26 cellular contexts compared by ENCODE assay signal in the genomic region with DNA sequence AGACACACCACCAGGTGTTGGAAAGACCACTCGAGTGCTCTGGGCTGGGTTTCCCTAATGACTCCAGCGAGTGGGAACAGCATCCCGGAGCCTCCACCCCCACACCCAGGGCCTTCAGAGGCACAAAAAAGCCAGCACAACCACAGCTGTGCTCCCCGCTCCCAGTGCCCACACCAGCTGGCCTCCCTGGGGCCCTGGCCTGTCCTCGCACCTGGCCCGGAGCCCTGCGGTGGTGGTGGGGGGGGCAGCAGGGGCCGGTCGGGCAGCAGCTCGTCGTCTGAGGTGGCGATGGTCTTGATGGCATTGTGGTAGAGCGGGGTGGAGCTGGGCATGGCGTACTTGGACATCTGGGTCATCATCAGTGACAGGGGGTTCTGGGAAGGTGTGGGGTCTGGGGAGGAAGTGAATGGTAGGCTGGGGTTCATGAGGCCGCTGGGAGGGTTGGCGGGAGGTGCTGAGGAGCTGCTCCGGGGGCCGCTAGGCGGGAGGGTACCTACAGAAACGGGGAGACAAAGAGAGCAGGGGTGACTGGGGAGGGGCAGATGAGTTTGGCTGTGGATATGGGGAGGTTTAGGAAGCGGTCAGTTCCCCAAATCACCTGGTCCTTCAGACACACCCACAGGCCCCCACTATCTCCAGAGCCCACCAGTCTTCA. TPM values are rescaled to one million over a fixed set of nuclear protein-coding genes. Genes with fewer than 3 reads are reported as not detected.
DNase-seq lines count a peak whose midpoint lies in the region; ATAC-seq, FAIRE-seq and TF ChIP-seq lines count a peak whose summit lies in the region.
"Had no signal": no experiment of that assay in that cellular context is flagged by ENCODE, and none has a peak within 500 bp of the region (broad histone marks: within the 10 kb centered on the region; RNA-seq: fewer than 3 reads in every experiment).

No MANE protein-coding gene starts in this region.

- H3K27ac ChIP-seq in BLaER1 treated with 17β-estradiol and CSF1 and Interleukin-3, amounts not matched to agents 10 nM and 100 nM = peak overlapping the region in 7 of 11 experiments; percentile 4 to 58 (median 42); a peak in 12 of 22 replicates
- H3K27ac ChIP-seq in K562 (ENCODE audit: extremely low read depth, low read depth, low read length) = no peak overlapping the region
- H3K27ac ChIP-seq: cardiac muscle cell, SJSA1, testis, WERI-Rb-1 had no signal

- in situ Hi-C loops in K562 (cut with MboI) = no loop called here

- DNase-seq in COLO668 (lab: John Stamatoyannopoulos, UW; ENCODE audit: unreplicated experiment) (peak; percentile 31), K562 (ENCODE audit: extremely low read depth in 1 of 4, low spot score in 3 of 4) (no peak), posterior vena cava (ENCODE audit: low spot score) (peak; percentile 77)
- DNase-seq: erythroblast, GF-D8, mesendoderm, NCI-H1436 treated with DMSO at 0.1 percent for 48 hours, NCI-H2227 treated with DMSO at 0.1 percent for 48 hours, NCI-H774, OCI-M1, testis, WERI-Rb-1 had no signal

- peak overlapping the region in 1 of 10 experiments; percentile 6; a peak in 2 of 20 replicates for H3K4me3 ChIP-seq in BLaER1 treated with 17β-estradiol and CSF1 and Interleukin-3, amounts not matched to agents 10 nM and 100 nM
- H3K4me3 ChIP-seq in K562 = no peak overlapping the region
- H3K4me3 ChIP-seq: cardiac muscle cell, HAP-1, SJSA1, spleen, testis had no signal

- 88% methylated on average over 13 of the region's 21 CpGs for WGBS in K562 (ENCODE audit: insufficient coverage, low coverage, missing lambda C conversion rate)

- no peaks in the 10 kb centered on the region for H3K9me1 ChIP-seq in K562 (ENCODE audit: control insufficient read depth, insufficient read depth, low read length)

- peak overlapping the region in 8 of 11 experiments; percentile 19 to 82 (median 71); a peak in 15 of 22 replicates for H3K4me2 ChIP-seq in BLaER1 treated with 17β-estradiol and CSF1 and Interleukin-3, amounts not matched to agents 10 nM and 100 nM
- H3K4me2 ChIP-seq in K562 (ENCODE audit: insufficient read depth, low read length) = no peak overlapping the region

- TF ChIP-seq EP300 in K562 (IDR thresholded peaks at IDR 0.05; ENCODE audit: low read length) = no peak

- POLR2A ChIA-PET in K562 (lab: Yijun Ruan, JAX) = interaction anchor here (1.0 kb wide), 1 partner anchor 17 kb away, joined by 3 read pairs; a partner anchor contains a TSS

- peak overlapping the region in 8 of 11 experiments; percentile 31 to 49 (median 36); a peak in 12 of 22 replicates for H3K9ac ChIP-seq in BLaER1 treated with 17β-estradiol and CSF1 and Interleukin-3, amounts not matched to agents 10 nM and 100 nM
- H3K9ac ChIP-seq in K562 (ENCODE audit: insufficient read depth in 1 of 2, low read depth in 2 of 2, low read length in 2 of 2) = 0 out of 4 replicates have a peak overlapping the region, but pooled peaks of 1 of the 2 experiments have one; percentile 8

- H3K36me3 ChIP-seq in BLaER1 treated with 17β-estradiol and CSF1 and Interleukin-3, amounts not matched to agents 10 nM and 100 nM = peaks cover 45 to 75% (median 60%) of the 10 kb centered on the region in 11 experiments
- H3K36me3 ChIP-seq in K562 (ENCODE audit: control insufficient read depth, insufficient read depth, low read length) = peaks cover 39% of the 10 kb centered on the region; the same call in 1 of the 3 replicates
- H3K36me3 ChIP-seq: WERI-Rb-1 had no signal

- intact Hi-C loops in K562 (cut with micrococcal nuclease) = no loop called here
- intact Hi-C loops in posterior vena cava (cut with DNase I) = no loop called here

- FAIRE-seq in K562 (lab: Jason Lieb, UNC) = no peak
- FAIRE-seq: frontal cortex, GM19239 had no signal

- peaks cover 0 to 91% (median 20%) of the 10 kb centered on the region in 11 experiments; a peak in 14 of 22 replicates for H4K20me1 ChIP-seq in BLaER1 treated with 17β-estradiol and CSF1 and Interleukin-3, amounts not matched to agents 10 nM and 100 nM
- H4K20me1 ChIP-seq in K562 (replicated peaks; ENCODE audit: control insufficient read depth, insufficient read depth, low read length) = no peaks in the 10 kb centered on the region

- H3K27me3 ChIP-seq in BLaER1 treated with 17β-estradiol and CSF1 and Interleukin-3, amounts not matched to agents 10 nM and 100 nM = no peaks in the 10 kb centered on the region
- H3K27me3 ChIP-seq in K562 (ENCODE audit: control insufficient read depth in 2 of 2, insufficient read depth in 2 of 2, low read length in 2 of 2) = no peaks in the 10 kb centered on the region
- H3K27me3 ChIP-seq: cardiac muscle cell, SJSA1, spleen, testis had no signal

- ATAC-seq in K562 (no peak), HG03139 (IDR thresholded peaks at IDR 0.05; ENCODE audit: unreplicated experiment) (no peak), HG03097 (IDR thresholded peaks at IDR 0.05; ENCODE audit: low FRiP score, unreplicated experiment) (no peak), GM21360 (IDR thresholded peaks at IDR 0.05; ENCODE audit: unreplicated experiment) (no peak)

- H3K9me3 ChIP-seq in BLaER1 treated with 17β-estradiol and CSF1 and Interleukin-3, amounts not matched to agents 10 nM and 100 nM (replicated peaks in 1 of 11) = no peaks in the 10 kb centered on the region
- H3K9me3 ChIP-seq in K562 (replicated peaks; ENCODE audit: control insufficient read depth, insufficient read depth, low read depth, low read length) = no peaks in the 10 kb centered on the region; the same call in 1 of the 2 replicates
- H3K9me3 ChIP-seq: HAP-1, SJSA1, spleen, testis had no signal

- CTCF ChIA-PET in K562 (lab: Yijun Ruan, JAX; ENCODE audit: low intra/inter-chr PET ratio) = no interaction called here

- no peaks in the 10 kb centered on the region for H3K79me2 ChIP-seq in K562 (ENCODE audit: control insufficient read depth, insufficient read depth, low read length)

- H3K4me1 ChIP-seq in BLaER1 treated with 17β-estradiol and CSF1 and Interleukin-3, amounts not matched to agents 10 nM and 100 nM = peaks cover 32 to 80% (median 67%) of the 10 kb centered on the region in 10 experiments
- peaks cover 0 to 38% of the 10 kb centered on the region in 2 experiments; a peak in 2 of 5 replicates for H3K4me1 ChIP-seq in K562 (replicated peaks in 1 of 2; ENCODE audit: control insufficient read depth in 2 of 2, insufficient read depth in 2 of 2, low read length in 2 of 2)
- H3K4me1 ChIP-seq: HAP-1, SJSA1 had no signal

- TF ChIP-seq RAD21 in K562 (CRISPR knock-in tag; conservative IDR thresholded peaks at IDR 0.05 in 1 of 2, IDR thresholded peaks at IDR 0.05 in 1 of 2) = no peak

- no peak overlapping the region for H2AFZ ChIP-seq in K562 (ENCODE audit: low read depth, low read length)

- no peak for TF ChIP-seq CTCF in K562 (IDR thresholded peaks at IDR 0.05 in 2 of 3, conservative IDR thresholded peaks at IDR 0.05 in 1 of 3; ENCODE audit: insufficient read depth in 2 of 3, low read depth in 1 of 3, low read length in 3 of 3)

- no peak for TF ChIP-seq POLR2A in K562 (conservative IDR thresholded peaks at IDR 0.05)

- no TSS peak for BruUV-seq in K562 (replicated peaks; lab: Mats Ljungman, UMichigan)

RNA-seq across cellular contexts. Expression of a gene that starts 16.1 kb away (rescaled TPM):
- total RNA-seq in K562 (2011; cell fraction: chromatin; rRNA removed; ENCODE audit: low replicate concordance) = not detected in 2 replicates
- total RNA-seq in K562 (2011; cell fraction: nucleolus; rRNA removed) = not detected in 2 replicates
- total RNA-seq in K562 (2011; cell fraction: nucleoplasm; rRNA removed) = not detected in 2 replicates
- not detected in 2 replicates for total RNA-seq in K562 (2014; rRNA removed)
- total RNA-seq in K562 (2014; rRNA removed; fragmentation: Illumina TruSeq; extraction: Trizol) = not detected in 2 replicates
- total RNA-seq in K562 (2015; rRNA removed; fragmentation: Illumina TruSeq; extraction: Trizol) = not detected in 2 replicates
- 0.04 TPM in 1 of 2 replicates, not detected in the other for total RNA-seq in K562 (2021)
- not detected in 2 replicates for polyA plus RNA-seq in K562 (2011; rRNA removed)
- 0.03 TPM in 1 of 2 replicates, not detected in the other for polyA plus RNA-seq in K562 (2011; cell fraction: cytosol; rRNA removed)
- polyA plus RNA-seq in K562 (2011; cell fraction: nucleus; rRNA removed) = not detected in 2 replicates
- not detected in 2 replicates for polyA plus RNA-seq in K562 (2012)
- not detected in 2 replicates for polyA plus RNA-seq in K562 (2014; fragmentation: Illumina TruSeq; extraction: Trizol)
- under 1 TPM; 0.03 to 0.06 TPM for polyA plus RNA-seq in K562 (2014; fragmentation: Nextera tagmentation; extraction: Ambion mirVana)
- polyA plus RNA-seq in K562 (2014; rRNA removed) = not detected in 2 replicates
- polyA minus RNA-seq in K562 (2011; rRNA and poly(A)+ RNA removed) = not detected in 2 replicates
- polyA minus RNA-seq in K562 (2011; cell fraction: cytosol; rRNA and poly(A)+ RNA removed) = not detected in 2 replicates
- polyA minus RNA-seq in K562 (2011; cell fraction: nucleus; rRNA and poly(A)+ RNA removed) = not detected in 2 replicates
- under 1 TPM in 1 of 2 donors, not detected in 1; 0.10 TPM for total RNA-seq in posterior vena cava
- total RNA-seq: cardiac muscle cell, frontal cortex, M059J, pulmonary artery endothelial cell, SJSA1 had no signal
- polyA plus RNA-seq: cardiac muscle cell, neural cell had no signal

RNA-seq across cellular contexts. Expression of a gene that starts 25.9 kb away (rescaled TPM):
- 10.2 and 17.0 TPM in 2 replicates for total RNA-seq in K562 (2011; cell fraction: chromatin; rRNA removed; ENCODE audit: low replicate concordance)
- 8.0 and 8.2 TPM in 2 replicates for total RNA-seq in K562 (2011; cell fraction: nucleolus; rRNA removed)
- total RNA-seq in K562 (2011; cell fraction: nucleoplasm; rRNA removed) = 8.4 and 9.2 TPM in 2 replicates
- 2.6 and 3.3 TPM in 2 replicates for total RNA-seq in K562 (2014; rRNA removed)
- total RNA-seq in K562 (2014; rRNA removed; fragmentation: Illumina TruSeq; extraction: Trizol) = 0.38 and 0.76 TPM in 2 replicates
- total RNA-seq in K562 (2015; rRNA removed; fragmentation: Illumina TruSeq; extraction: Trizol) = 2.2 and 2.5 TPM in 2 replicates
- 14.6 and 17.9 TPM in 2 replicates for total RNA-seq in K562 (2021)
- polyA plus RNA-seq in K562 (2011; rRNA removed) = 0.61 and 1.3 TPM in 2 replicates
- polyA plus RNA-seq in K562 (2011; cell fraction: cytosol; rRNA removed) = 0.52 and 2.5 TPM in 2 replicates
- 6.3 and 14.0 TPM in 2 replicates for polyA plus RNA-seq in K562 (2011; cell fraction: nucleus; rRNA removed)
- polyA plus RNA-seq in K562 (2012) = 9.7 and 9.9 TPM in 2 replicates
- 7.6 and 10.1 TPM in 2 replicates for polyA plus RNA-seq in K562 (2014; fragmentation: Illumina TruSeq; extraction: Trizol)
- under 1 TPM; 0.01 to 0.03 TPM for polyA plus RNA-seq in K562 (2014; fragmentation: Nextera tagmentation; extraction: Ambion mirVana)
- 4.8 and 5.3 TPM in 2 replicates for polyA plus RNA-seq in K562 (2014; rRNA removed)
- polyA minus RNA-seq in K562 (2011; rRNA and poly(A)+ RNA removed) = 0.33 and 0.60 TPM in 2 replicates
- 4.6 and 5.6 TPM in 2 replicates for polyA minus RNA-seq in K562 (2011; cell fraction: cytosol; rRNA and poly(A)+ RNA removed)
- 3.8 and 4.8 TPM in 2 replicates for polyA minus RNA-seq in K562 (2011; cell fraction: nucleus; rRNA and poly(A)+ RNA removed)
- total RNA-seq in posterior vena cava = 10 to 100 TPM; 89.2 to 89.5 TPM

RNA-seq across cellular contexts. Expression of a gene that starts 56.3 kb away (rescaled TPM):
- total RNA-seq in K562 (2011; cell fraction: chromatin; rRNA removed; ENCODE audit: low replicate concordance) = not detected in 2 replicates
- not detected in 2 replicates for total RNA-seq in K562 (2011; cell fraction: nucleolus; rRNA removed)
- total RNA-seq in K562 (2011; cell fraction: nucleoplasm; rRNA removed) = not detected in 2 replicates
- total RNA-seq in K562 (2014; rRNA removed) (not detected in 2 replicates), K562 (2014; rRNA removed; fragmentation: Illumina TruSeq; extraction: Trizol) (not detected in 2 replicates), K562 (2015; rRNA removed; fragmentation: Illumina TruSeq; extraction: Trizol) (not detected in 2 replicates), K562 (2021) (not detected in 2 replicates), posterior vena cava (not detected)
- polyA plus RNA-seq in K562 (2011; rRNA removed) (not detected in 2 replicates), K562 (2014; fragmentation: Illumina TruSeq; extraction: Trizol) (not detected in 2 replicates), K562 (2014; fragmentation: Nextera tagmentation; extraction: Ambion mirVana) (not detected), K562 (2014; rRNA removed) (not detected in 2 replicates)
- polyA plus RNA-seq in K562 (2011; cell fraction: cytosol; rRNA removed) = not detected in 2 replicates
- polyA plus RNA-seq in K562 (2011; cell fraction: nucleus; rRNA removed) = not detected in 2 replicates
- polyA plus RNA-seq in K562 (2012) = not detected in 2 replicates
- not detected in 2 replicates for polyA minus RNA-seq in K562 (2011; rRNA and poly(A)+ RNA removed)
- polyA minus RNA-seq in K562 (2011; cell fraction: cytosol; rRNA and poly(A)+ RNA removed) = not detected in 2 replicates
- not detected in 2 replicates for polyA minus RNA-seq in K562 (2011; cell fraction: nucleus; rRNA and poly(A)+ RNA removed)
- total RNA-seq: activated T-helper 1 cell treated with anti-CD3 and anti-CD28 coated beads, Interleukin-12 subunit alpha, Interleukin-12 subunit beta, Interleukin-2, Interleukin-4 antibody, amounts not matched to agents 30 ng/mL and 10 ng/mL and 1 ng/mL, durations not matched to agents 14 hours and 24 hours and 36 hours; frontal cortex; M059J; pulmonary artery endothelial cell; SJSA1; spleen had no signal
- polyA plus RNA-seq: neural cell had no signal

Comparison
In these comparisons a context has a peak if more than half of its experiments do, and no peak if none do; other contexts are left out.
1. DNase-seq: peak in COLO668 (single experiment) and posterior vena cava (single experiment); none in K562 (0 of 4).
2. RNA of a gene that starts 25.9 kb away (total RNA-seq): 89.2 to 89.5 TPM in posterior vena cava; 0.38 to 17.9 TPM in K562; every median in the first group is over 4 times any median in the second.